Comparison of ENCODE assay signal across 21 cellular contexts in genomic region chr1:14943516-14943851, GRCh38.
DNase-seq lines count a peak whose midpoint lies in the region; ATAC-seq, FAIRE-seq and TF ChIP-seq lines count a peak whose summit lies in the region.
"Had no signal": no experiment of that assay in that cellular context is flagged by ENCODE, and none has a peak within 500 bp of the region (broad histone marks: within the 10 kb centered on the region; RNA-seq: fewer than 3 reads in every experiment).

No MANE protein-coding gene starts in this region.

- H3K36me3 ChIP-seq in left ventricle myocardium inferior (no peaks in the 10 kb centered on the region), kidney (ENCODE audit: control insufficient read depth in 1 of 2, insufficient read depth in 2 of 2, low read length in 2 of 2) (no peaks in the 10 kb centered on the region), skeletal muscle tissue (ENCODE audit: control insufficient read depth in 3 of 3, insufficient read depth in 3 of 3, low read length in 3 of 3) (no peaks in the 10 kb centered on the region)

- FAIRE-seq in kidney (lab: Jason Lieb, UNC), result no peak
- FAIRE-seq: A549, GM12892 had no signal

- peaks cover 76% of the 10 kb centered on the region for H3K4me1 ChIP-seq in left ventricle myocardium inferior
- H3K4me1 ChIP-seq in kidney (ENCODE audit: control insufficient read depth in 1 of 2, insufficient read depth in 1 of 2, low read depth in 1 of 2, low read length in 2 of 2), result peaks cover 60 to 66% of the 10 kb centered on the region in 2 donors
- peaks cover 21 to 47% (median 32%) of the 10 kb centered on the region in 3 donors for H3K4me1 ChIP-seq in skeletal muscle tissue (ENCODE audit: control insufficient read depth in 3 of 3, insufficient read depth in 3 of 3, low read length in 3 of 3)
- H3K4me1 ChIP-seq: A549 had no signal

- H3K9ac ChIP-seq in kidney (ENCODE audit: low read length in 2 of 2), result peak overlapping the region; percentile 38 to 51
- no peak overlapping the region for H3K9ac ChIP-seq in skeletal muscle tissue (ENCODE audit: low read depth in 1 of 3, low read length in 3 of 3)

- H3K4me3 ChIP-seq in left ventricle myocardium inferior (no peak overlapping the region), kidney (ENCODE audit: low read length in 2 of 2) (no peak overlapping the region), skeletal muscle tissue (ENCODE audit: low read length in 3 of 3) (no peak overlapping the region)
- H3K4me3 ChIP-seq: A549 had no signal

- TF ChIP-seq CTCF in left ventricle myocardium inferior (IDR thresholded peaks at IDR 0.05; ENCODE audit: borderline replicate concordance) (no peak), kidney (IDR thresholded peaks at IDR 0.05; ENCODE audit: borderline replicate concordance, extremely low read depth, insufficient read depth) (no peak)

- no peak for DNase-seq in left ventricle myocardium inferior
- DNase-seq in Right ventricle myocardium inferior (ENCODE audit: missing footprints), result no peak
- no peak for DNase-seq in kidney
- no peak for DNase-seq in dedifferentiated amniotic fluid mesenchymal stem cell (ENCODE audit: extremely low spot score)
- DNase-seq in NCI-H2107 (lab: John Stamatoyannopoulos, UW), result no peak
- DNase-seq in foreskin melanocyte, result no peak
- DNase-seq: activated CD4-positive, alpha-beta T cell treated with anti-CD3 and anti-CD28 coated beads, Interleukin-2, amount 50 U/mL, for 1 hour; activated naive CD8-positive, alpha-beta T cell treated with anti-CD3 and anti-CD28 coated beads, Interleukin-2, amount 50 U/mL, for 24 hours; activated T-cell treated with anti-CD3 and anti-CD28 coated beads, Interleukin-2, amount 50 U/mL, for 4 hours; CD8-positive, alpha-beta memory T cell; KG1; naive B cell; NCI-H1436; NCI-H2227 treated with DMSO at 0.1 percent for 48 hours; NK-92 treated with Interleukin-12 subunit alpha and Interleukin-12 subunit beta, amount 100 ng/mL, for 24 hours; retina; SHP77 treated with DMSO at 0.1 percent for 48 hours had no signal

- H3K9me3 ChIP-seq in left ventricle myocardium inferior (replicated peaks), result no peaks in the 10 kb centered on the region
- no peaks in the 10 kb centered on the region for H3K9me3 ChIP-seq in kidney (ENCODE audit: control insufficient read depth in 1 of 2, low read length in 2 of 2)
- no peaks in the 10 kb centered on the region for H3K9me3 ChIP-seq in skeletal muscle tissue (ENCODE audit: control insufficient read depth in 3 of 3, low read length in 3 of 3)
- H3K9me3 ChIP-seq: A549 had no signal

- peak overlapping the region; percentile 62 for H3K27ac ChIP-seq in left ventricle myocardium inferior (replicated peaks)
- peak overlapping the region; percentile 72 to 91 for H3K27ac ChIP-seq in kidney (ENCODE audit: low read depth in 2 of 2, low read length in 2 of 2)
- peak overlapping the region; percentile 44 for H3K27ac ChIP-seq in skeletal muscle tissue (ENCODE audit: low read depth, low read length)
- H3K27ac ChIP-seq: A549 had no signal

- H3K27me3 ChIP-seq in left ventricle myocardium inferior (ENCODE audit: low read depth) (no peaks in the 10 kb centered on the region), skeletal muscle tissue (ENCODE audit: control insufficient read depth in 3 of 3, insufficient read depth in 3 of 3, low read length in 3 of 3) (peaks cover 0 to 8% (median 5%) of the 10 kb centered on the region in 3 donors)

- ATAC-seq in Right ventricle myocardium inferior (no peak), HG03469 (IDR thresholded peaks at IDR 0.05; ENCODE audit: unreplicated experiment) (no peak)
- ATAC-seq: A549; activated naive CD8-positive, alpha-beta T cell treated with anti-CD3 and anti-CD28 coated beads, Interleukin-2, amount 50 U/mL, for 24 hours; activated T-cell treated with anti-CD3 and anti-CD28 coated beads, Interleukin-2, amount 50 U/mL, for 4 hours had no signal

- intact Hi-C loops in left ventricle myocardium inferior (cut with micrococcal nuclease) (no loop called here), Right ventricle myocardium inferior (cut with DNase I) (no loop called here), kidney (cut with DNase I) (no loop called here)

Comparison
In these comparisons a context has a peak if more than half of its experiments do, and no peak if none do; other contexts are left out.
1. H3K9ac ChIP-seq: peak in kidney (2 of 2); none in skeletal muscle tissue (0 of 3).
2. Peak in every context shown above with its lines, with median percentiles within 50 percentile points of each other: H3K27ac ChIP-seq.